In the genomic region with DNA sequence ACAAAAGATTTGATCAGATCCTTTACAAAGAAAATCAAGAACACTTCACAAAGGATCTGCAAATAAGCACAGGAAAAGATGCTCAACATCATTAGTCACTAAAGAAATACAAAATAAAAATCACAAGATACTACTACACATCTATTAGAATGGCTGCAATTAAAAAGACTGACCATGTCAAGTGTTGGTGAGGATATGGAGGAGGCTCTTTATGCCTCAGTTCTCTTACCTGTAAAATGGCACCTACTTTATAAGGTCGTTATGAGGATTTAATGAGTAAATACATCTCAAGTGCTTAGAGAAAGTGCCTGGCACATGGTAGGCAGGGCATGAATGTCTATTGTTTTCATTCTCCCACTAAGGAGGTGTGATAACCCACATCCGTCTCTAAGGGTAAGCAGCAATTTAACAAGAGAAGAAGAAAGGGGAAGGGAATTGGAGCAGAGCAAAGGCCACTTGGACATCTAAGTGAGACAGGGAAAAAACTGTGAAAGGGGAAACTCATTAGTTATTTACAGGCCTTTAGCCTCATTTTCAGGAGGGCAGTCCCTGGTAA, we compare ENCODE assay signal across 24 cellular contexts.
DNase-seq lines count a peak whose midpoint lies in the region; ATAC-seq and TF ChIP-seq lines count a peak whose summit lies in the region.
"Had no signal": no experiment of that assay in that cellular context is flagged by ENCODE, and none has a peak within 500 bp of the region (broad histone marks: within the 10 kb centered on the region; RNA-seq: fewer than 3 reads in every experiment).

No MANE protein-coding gene starts in this region.

- CTCF ChIA-PET in HEK293 (lab: Yijun Ruan, JAX), result no interaction called here

- H3K4me3 ChIP-seq in HEK293 (ENCODE audit: low read depth, low read length) (no peak overlapping the region), BE2C (ENCODE audit: low read depth, low read length) (no peak overlapping the region)
- H3K4me3 ChIP-seq: PC-9, SK-N-MC had no signal

- H3K9me3 ChIP-seq in HEK293 (ENCODE audit: control insufficient read depth, insufficient read depth, low read depth, low read length) (no peaks in the 10 kb centered on the region), BE2C (no peaks in the 10 kb centered on the region)

- H3K27me3 ChIP-seq in BE2C, result peaks cover 6% of the 10 kb centered on the region

- peaks cover 14% of the 10 kb centered on the region for H3K4me1 Mint-ChIP-seq in stimulated activated effector memory CD8-positive, alpha-beta T cell treated with anti-CD3 and anti-CD28 coated beads, Interleukin-12 subunit alpha, Interleukin-12 subunit beta, amount 100 ng/mL, for 72 hours

- H3K27ac ChIP-seq in HEK293 (ENCODE audit: extremely low read depth, low read depth, low read length) (no peak overlapping the region), VCaP (peak overlapping the region; percentile 41; the same call in 1 of the 2 replicates)
- H3K27ac ChIP-seq: PC-9, SK-N-MC had no signal

- no peak for TF ChIP-seq CTCF in HEK293 (tag by site-specific recombination; IDR thresholded peaks at IDR 0.05)
- TF ChIP-seq CTCF in VCaP (conservative IDR thresholded peaks at IDR 0.05), result no peak
- no peak for TF ChIP-seq CTCF in BE2C (IDR thresholded peaks at IDR 0.05; ENCODE audit: low read depth, low read length)

- H3K4me1 ChIP-seq in HEK293 (ENCODE audit: control insufficient read depth, insufficient read depth, low read length), result no peaks in the 10 kb centered on the region
- H3K4me1 ChIP-seq in BE2C, result no peaks in the 10 kb centered on the region

- POLR2A ChIA-PET in HEK293 (lab: Yijun Ruan, JAX), result no interaction called here

- peak; percentile 15 for ATAC-seq in left colon
- ATAC-seq in stimulated activated effector memory CD8-positive, alpha-beta T cell treated with anti-CD3 and anti-CD28 coated beads, Interleukin-12 subunit alpha, Interleukin-12 subunit beta, amount 100 ng/mL, for 72 hours, result peak; percentile 78
- ATAC-seq in HG03354 (IDR thresholded peaks at IDR 0.05; ENCODE audit: poor library complexity, severe bottlenecking, unreplicated experiment), result no peak

- DNase-seq in left colon, result no peak
- no peak for DNase-seq in stimulated activated effector memory CD8-positive, alpha-beta T cell treated with anti-CD3 and anti-CD28 coated beads, Interleukin-12 subunit alpha, Interleukin-12 subunit beta, amount 100 ng/mL, for 72 hours (ENCODE audit: low spot score in 2 of 2)
- no peak for DNase-seq in SIG-M5 treated with dmso at 0.1 percent for 504 hours (lab: John Stamatoyannopoulos, UW; ENCODE audit: unreplicated experiment)
- DNase-seq in BE2C, result no peak
- DNase-seq: Calu3; CD4-positive, alpha-beta T cell; DMS153; GOT3; HCEC 1CT; MM.1S; NCI-H1092; NCI-H1436; NCI-H187 treated with DMSO at 0.1 percent for 48 hours; NCI-H2227 treated with DMSO at 0.1 percent for 48 hours; NCI-H510A treated with DMSO at 0.1 percent for 48 hours; NCI-H748 treated with DMSO at 0.1 percent for 48 hours; PC-9; RPMI8226; SHP77; SW 1271 had no signal

- H3K36me3 Mint-ChIP-seq in stimulated activated effector memory CD8-positive, alpha-beta T cell treated with anti-CD3 and anti-CD28 coated beads, Interleukin-12 subunit alpha, Interleukin-12 subunit beta, amount 100 ng/mL, for 72 hours, result no peaks in the 10 kb centered on the region

- intact Hi-C loops in left colon (cut with DNase I, micrococcal nuclease), result no loop called here

- no peak overlapping the region for H3K4me3 Mint-ChIP-seq in stimulated activated effector memory CD8-positive, alpha-beta T cell treated with anti-CD3 and anti-CD28 coated beads, Interleukin-12 subunit alpha, Interleukin-12 subunit beta, amount 100 ng/mL, for 72 hours
- H3K4me3 Mint-ChIP-seq: CD4-positive, alpha-beta T cell had no signal

- no peaks in the 10 kb centered on the region for H3K9me3 Mint-ChIP-seq in stimulated activated effector memory CD8-positive, alpha-beta T cell treated with anti-CD3 and anti-CD28 coated beads, Interleukin-12 subunit alpha, Interleukin-12 subunit beta, amount 100 ng/mL, for 72 hours
- H3K9me3 Mint-ChIP-seq: CD4-positive, alpha-beta T cell had no signal

- H3K36me3 ChIP-seq in HEK293 (ENCODE audit: control insufficient read depth in 2 of 2, insufficient read depth in 1 of 2, low read length in 2 of 2) (no peaks in the 10 kb centered on the region), BE2C (no peaks in the 10 kb centered on the region)

- no peak overlapping the region for H3K27ac Mint-ChIP-seq in stimulated activated effector memory CD8-positive, alpha-beta T cell treated with anti-CD3 and anti-CD28 coated beads, Interleukin-12 subunit alpha, Interleukin-12 subunit beta, amount 100 ng/mL, for 72 hours
- H3K27ac Mint-ChIP-seq: CD4-positive, alpha-beta T cell had no signal

TF ChIP-seq in HEK293, 187 proteins besides CTCF, POLR2A, EP300 and RAD21:
- no peak for TF ChIP-seq ZNF548 (tag by site-specific recombination; IDR thresholded peaks at IDR 0.05)
- TF ChIP-seq ZNF184 (tag by site-specific recombination; IDR thresholded peaks at IDR 0.05), result peak; percentile 95
